ENCODE assay signal across 8 cellular contexts in the genomic region with DNA sequence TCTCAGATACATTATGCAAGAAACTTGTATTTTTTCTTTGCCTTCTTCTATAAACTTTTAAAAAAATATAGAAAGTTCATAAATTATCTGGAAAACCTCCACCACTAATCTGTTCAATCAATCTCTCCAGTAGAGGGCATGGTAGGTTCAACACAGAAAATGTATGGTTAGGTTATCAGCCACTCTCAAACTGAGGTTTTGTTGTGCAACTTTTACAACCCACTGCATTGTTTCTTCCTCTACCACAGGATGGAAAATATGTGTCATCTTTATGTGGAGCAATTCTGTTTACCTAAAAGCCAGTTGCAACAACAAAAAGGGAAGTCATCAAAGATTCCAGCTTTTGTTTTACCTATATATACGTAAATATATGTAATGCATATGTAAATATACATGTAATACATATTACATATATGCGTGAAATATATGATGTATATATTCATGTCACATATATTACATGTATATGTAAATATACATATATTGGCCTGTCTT. TPM values are rescaled to one million over a fixed set of nuclear protein-coding genes. Genes with fewer than 3 reads are reported as not detected.
DNase-seq lines count a peak whose midpoint lies in the region; ATAC-seq and TF ChIP-seq lines count a peak whose summit lies in the region.

No MANE protein-coding gene starts in this region.

- H4K20me1 ChIP-seq in neural cell (ENCODE audit: insufficient read depth), result no peaks in the 10 kb centered on the region

- no peaks in the 10 kb centered on the region for H3K9me2 ChIP-seq in neural cell (ENCODE audit: insufficient read depth, low read length)

- peak; percentile 90 for DNase-seq in A172 (ENCODE audit: low spot score)
- peak; percentile 43 for DNase-seq in DMS53 treated with DMSO at 0.1 percent for 48 hours (lab: John Stamatoyannopoulos, UW; ENCODE audit: unreplicated experiment)
- peak; percentile 75 for DNase-seq in Jurkat, Clone E6-1 (ENCODE audit: low read depth, low spot score)
- peak; percentile 68 for DNase-seq in SHP77 treated with DMSO at 0.1 percent for 48 hours (lab: John Stamatoyannopoulos, UW)
- peak; percentile 11 for DNase-seq in endothelial cell (ENCODE audit: low spot score)
- DNase-seq in NCI-H187 (lab: John Stamatoyannopoulos, UW), result no peak

- H3K4me3 ChIP-seq in Jurkat, Clone E6-1 (ENCODE audit: low read length), result no peak overlapping the region
- no peak overlapping the region for H3K4me3 ChIP-seq in neural cell (ENCODE audit: low read length)

- peaks cover 5% of the 10 kb centered on the region for H3K36me3 Mint-ChIP-seq in endothelial cell (ENCODE audit: low read depth, unreplicated experiment)

- TF ChIP-seq RAD21 in neural cell (conservative IDR thresholded peaks at IDR 0.05), result peak; percentile 74

- H3K4me1 Mint-ChIP-seq in endothelial cell (ENCODE audit: unreplicated experiment), result peaks cover 18% of the 10 kb centered on the region

- H3K9ac ChIP-seq in neural cell (ENCODE audit: low read length), result no peak overlapping the region

- H3K79me2 ChIP-seq in neural cell (replicated peaks; ENCODE audit: insufficient read depth, low read length), result peaks cover 20% of the 10 kb centered on the region

- TF ChIP-seq EP300 in neural cell (conservative IDR thresholded peaks at IDR 0.05; ENCODE audit: poor library complexity, severe bottlenecking), result no peak

- TF ChIP-seq CTCF in endothelial cell (IDR thresholded peaks at IDR 0.05; ENCODE audit: unreplicated experiment), result peak; percentile 59
- peak; percentile 66 for TF ChIP-seq CTCF in neural cell (IDR thresholded peaks at IDR 0.05; ENCODE audit: poor library complexity, severe bottlenecking)

- H3K4me2 ChIP-seq in neural cell (ENCODE audit: low read length), result no peak overlapping the region

- no peak overlapping the region for H3K27ac ChIP-seq in neural cell (ENCODE audit: low read length)

- no peak overlapping the region for H3K4me3 Mint-ChIP-seq in endothelial cell (ENCODE audit: unreplicated experiment)

- no peaks in the 10 kb centered on the region for H3F3A ChIP-seq in neural cell (ENCODE audit: insufficient read depth, low read length, poor library complexity, severe bottlenecking)

- H3K36me3 ChIP-seq in neural cell (ENCODE audit: insufficient read depth, low read length), result peaks cover 1% of the 10 kb centered on the region

- H2AFZ ChIP-seq in neural cell (ENCODE audit: low read depth, low read length), result no peak overlapping the region

- H3K9me3 Mint-ChIP-seq in endothelial cell (ENCODE audit: unreplicated experiment), result no peaks in the 10 kb centered on the region

- H3K27me3 Mint-ChIP-seq in endothelial cell (ENCODE audit: unreplicated experiment), result no peaks in the 10 kb centered on the region

- no peak overlapping the region for H3K27ac Mint-ChIP-seq in endothelial cell (ENCODE audit: unreplicated experiment)

- peak; percentile 39 for ATAC-seq in GM21723 (IDR thresholded peaks at IDR 0.05; ENCODE audit: unreplicated experiment)

- H3K9me3 ChIP-seq in neural cell (ENCODE audit: low read length), result no peaks in the 10 kb centered on the region

- H3K27me3 ChIP-seq in neural cell (ENCODE audit: insufficient read depth, low read depth, low read length), result no peaks in the 10 kb centered on the region

TF ChIP-seq in neural cell, 6 proteins besides CTCF, POLR2A, EP300 and RAD21:
- peak; percentile 77 for TF ChIP-seq SMC3 (conservative IDR thresholded peaks at IDR 0.05; ENCODE audit: poor library complexity)
- TF ChIP-seq, protein P1, sequence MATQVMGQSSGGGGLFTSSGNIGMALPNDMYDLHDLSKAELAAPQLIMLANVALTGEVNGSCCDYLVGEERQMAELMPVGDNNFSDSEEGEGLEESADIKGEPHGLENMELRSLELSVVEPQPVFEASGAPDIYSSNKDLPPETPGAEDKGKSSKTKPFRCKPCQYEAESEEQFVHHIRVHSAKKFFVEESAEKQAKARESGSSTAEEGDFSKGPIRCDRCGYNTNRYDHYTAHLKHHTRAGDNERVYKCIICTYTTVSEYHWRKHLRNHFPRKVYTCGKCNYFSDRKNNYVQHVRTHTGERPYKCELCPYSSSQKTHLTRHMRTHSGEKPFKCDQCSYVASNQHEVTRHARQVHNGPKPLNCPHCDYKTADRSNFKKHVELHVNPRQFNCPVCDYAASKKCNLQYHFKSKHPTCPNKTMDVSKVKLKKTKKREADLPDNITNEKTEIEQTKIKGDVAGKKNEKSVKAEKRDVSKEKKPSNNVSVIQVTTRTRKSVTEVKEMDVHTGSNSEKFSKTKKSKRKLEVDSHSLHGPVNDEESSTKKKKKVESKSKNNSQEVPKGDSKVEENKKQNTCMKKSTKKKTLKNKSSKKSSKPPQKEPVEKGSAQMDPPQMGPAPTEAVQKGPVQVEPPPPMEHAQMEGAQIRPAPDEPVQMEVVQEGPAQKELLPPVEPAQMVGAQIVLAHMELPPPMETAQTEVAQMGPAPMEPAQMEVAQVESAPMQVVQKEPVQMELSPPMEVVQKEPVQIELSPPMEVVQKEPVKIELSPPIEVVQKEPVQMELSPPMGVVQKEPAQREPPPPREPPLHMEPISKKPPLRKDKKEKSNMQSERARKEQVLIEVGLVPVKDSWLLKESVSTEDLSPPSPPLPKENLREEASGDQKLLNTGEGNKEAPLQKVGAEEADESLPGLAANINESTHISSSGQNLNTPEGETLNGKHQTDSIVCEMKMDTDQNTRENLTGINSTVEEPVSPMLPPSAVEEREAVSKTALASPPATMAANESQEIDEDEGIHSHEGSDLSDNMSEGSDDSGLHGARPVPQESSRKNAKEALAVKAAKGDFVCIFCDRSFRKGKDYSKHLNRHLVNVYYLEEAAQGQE (IDR thresholded peaks at IDR 0.05; ENCODE audit: borderline replicate concordance), result no peak

RNA-seq across cellular contexts. Expression of a gene that starts 3.0 kb away (rescaled TPM):
- total RNA-seq in A172 (2014; rRNA removed; shearing (Covaris generic)), result 1.5 and 3.8 TPM in 2 replicates
- 7.6 TPM for polyA plus RNA-seq in Jurkat, Clone E6-1 (2012; ENCODE audit: insufficient read depth, insufficient read length)
- total RNA-seq in endothelial cell (ENCODE audit: unreplicated experiment), result 4.7 TPM
- 166 and 189 TPM in 2 replicates for polyA plus RNA-seq in neural cell
- polyA minus RNA-seq in neural cell, result 238 and 265 TPM in 2 replicates

Comparison
In these comparisons a context has a peak if more than half of its experiments do, and no peak if none do; other contexts are left out.
1. DNase-seq: peak in A172 (single experiment), DMS53 treated with DMSO at 0.1 percent for 48 hours (single experiment), Jurkat, Clone E6-1 (single experiment), SHP77 treated with DMSO at 0.1 percent for 48 hours (single experiment) and endothelial cell (single experiment); none in NCI-H187 (0 of 2).